In genomic region chr6:27553123-27553904, GRCh38 we compare ENCODE assay signal across 8 cellular contexts.
A peak's percentile ranks its signal among the peaks of the same experiment; 100 is the strongest.
DNase-seq lines count a peak whose midpoint lies in the region; ATAC-seq and TF ChIP-seq lines count a peak whose summit lies in the region.

No MANE protein-coding gene starts in this region.

- 0 out of 2 replicates have a peak overlapping the region, but pooled peaks have one; percentile 10 for H3K4me3 ChIP-seq in GM23248
- peak overlapping the region; percentile 24 to 42 (median 38) for H3K4me3 ChIP-seq in mammary epithelial cell (replicated peaks in 1 of 3; ENCODE audit: insufficient read depth in 1 of 3, low read depth in 2 of 3, low read length in 3 of 3)
- no peak overlapping the region for H3K4me3 ChIP-seq in skeletal muscle satellite cell (ENCODE audit: low read length)

- no peak for ATAC-seq in GM18517 (IDR thresholded peaks at IDR 0.05; ENCODE audit: unreplicated experiment)

- H3K27me3 ChIP-seq in GM23248 (replicated peaks; ENCODE audit: insufficient read depth) = peaks cover 41% of the 10 kb centered on the region
- H3K27me3 ChIP-seq in mammary epithelial cell (ENCODE audit: insufficient read depth, low read length) = no peaks in the 10 kb centered on the region
- peaks cover 9% of the 10 kb centered on the region for H3K27me3 ChIP-seq in skeletal muscle satellite cell (ENCODE audit: control insufficient read depth, insufficient read depth, low read length)

- DNase-seq in DMS 273 (lab: John Stamatoyannopoulos, UW; ENCODE audit: unreplicated experiment) (peak; percentile 92), GM23248 (peak; percentile 14), NCI-H748 treated with DMSO at 0.1 percent for 48 hours (lab: John Stamatoyannopoulos, UW) (peak; percentile 85), mammary epithelial cell (peak; percentile 80), DMS79 treated with DMSO at 0.1 percent for 48 hours (lab: John Stamatoyannopoulos, UW) (no peak), activated gamma-delta T cell (lab: John Stamatoyannopoulos, UW) (no peak)

- WGBS in GM23248 (ENCODE audit: low coverage in 1 of 2, low lambda C conversion rate in 2 of 2, missing lambda C conversion rate in 2 of 2), 2 experiments = 4 to 5% methylated on average over 23 of the region's 23 CpGs
- 11% methylated on average over 21 of the region's 23 CpGs for WGBS in mammary epithelial cell (ENCODE audit: low coverage, missing lambda C conversion rate)

- TF ChIP-seq CTCF in mammary epithelial cell (conservative IDR thresholded peaks at IDR 0.05 in 1 of 2, IDR thresholded peaks at IDR 0.05 in 1 of 2; ENCODE audit: extremely low read depth in 1 of 2, insufficient read depth in 1 of 2, low read depth in 1 of 2, low read length in 2 of 2) = no peak

- dilution Hi-C loops in mammary epithelial cell (cut with HindIII; ENCODE audit: low sequenced_read_pairs) = no loop called here

- H3K9me2 ChIP-seq in GM23248 (ENCODE audit: insufficient read depth) = no peaks in the 10 kb centered on the region

- in situ Hi-C loops in GM23248 (cut with MboI) (no loop called here), mammary epithelial cell (cut with MboI; ENCODE audit: low sequenced_read_pairs in 2 of 2) (no loop called here)

- H3K27ac ChIP-seq in GM23248 = no peak overlapping the region
- H3K27ac ChIP-seq in mammary epithelial cell (ENCODE audit: insufficient read depth, low read depth, low read length) = no peak overlapping the region

- H2AFZ ChIP-seq in GM23248 (peak overlapping the region; percentile 43; the same call in 1 of the 2 replicates), mammary epithelial cell (ENCODE audit: low read depth, low read length) (peak overlapping the region; percentile 36)

- H3K9ac ChIP-seq in GM23248 (no peak overlapping the region), mammary epithelial cell (ENCODE audit: insufficient read depth, low read length) (no peak overlapping the region), skeletal muscle satellite cell (ENCODE audit: low read depth, low read length) (no peak overlapping the region)

- intact Hi-C loops in mammary epithelial cell (cut with micrococcal nuclease) = loop anchor here (1.0 to 2.0 kb wide), 2 partner anchors 34 to 39 kb away; no protein-coding TSS in a partner anchor

- no peak overlapping the region for H3K4me2 ChIP-seq in GM23248 (ENCODE audit: unreplicated experiment)
- H3K4me2 ChIP-seq in mammary epithelial cell (ENCODE audit: insufficient read depth, low read depth, low read length) = peak overlapping the region; percentile 67
- peak overlapping the region; percentile 31 for H3K4me2 ChIP-seq in skeletal muscle satellite cell (ENCODE audit: low read length)

- H3K79me2 ChIP-seq in GM23248 (ENCODE audit: insufficient read depth) (no peaks in the 10 kb centered on the region), mammary epithelial cell (ENCODE audit: insufficient read depth, low read length) (no peaks in the 10 kb centered on the region)

- CTCF ChIA-PET in mammary epithelial cell (lab: Charles Lee; ENCODE audit: low non-redundant PET) = interaction anchor here (0.9 kb wide), 1 partner anchor 56 kb away, joined by 3 read pairs; no protein-coding TSS in a partner anchor

- peaks cover 2% of the 10 kb centered on the region; the same call in 1 of the 2 replicates for H3K4me1 ChIP-seq in GM23248 (ENCODE audit: insufficient read depth)
- H3K4me1 ChIP-seq in mammary epithelial cell (ENCODE audit: insufficient read depth, low read length) = no peaks in the 10 kb centered on the region
- no peaks in the 10 kb centered on the region for H3K4me1 ChIP-seq in skeletal muscle satellite cell (ENCODE audit: control insufficient read depth, insufficient read depth, low read length)

- H3K36me3 ChIP-seq in GM23248 (ENCODE audit: low read depth) = no peaks in the 10 kb centered on the region
- H3K36me3 ChIP-seq in mammary epithelial cell (ENCODE audit: insufficient read depth, low read length) = no peaks in the 10 kb centered on the region
- H3K36me3 ChIP-seq in skeletal muscle satellite cell (ENCODE audit: insufficient read depth, low read length) = no peaks in the 10 kb centered on the region

- H3K9me3 ChIP-seq in GM23248 (ENCODE audit: low read depth) (no peaks in the 10 kb centered on the region), mammary epithelial cell (replicated peaks; ENCODE audit: insufficient read depth, low read length) (no peaks in the 10 kb centered on the region), skeletal muscle satellite cell (replicated peaks; ENCODE audit: low read length) (no peaks in the 10 kb centered on the region)

- H3F3A ChIP-seq in GM23248 (ENCODE audit: insufficient read depth) = peaks cover 7% of the 10 kb centered on the region

- H4K20me1 ChIP-seq in GM23248 (ENCODE audit: insufficient read depth) = no peaks in the 10 kb centered on the region
- H4K20me1 ChIP-seq in mammary epithelial cell (ENCODE audit: insufficient read depth, low read length) = no peaks in the 10 kb centered on the region

- TSS peak; percentile 99 for BruUV-seq in mammary epithelial cell (replicated peaks; lab: Mats Ljungman, UMichigan)

Comparison
In these comparisons a context has a peak if more than half of its experiments do, and no peak if none do; other contexts are left out.
1. DNase-seq: peak in DMS 273 (single experiment), GM23248 (single experiment), NCI-H748 treated with DMSO at 0.1 percent for 48 hours (single experiment) and mammary epithelial cell (single experiment); none in DMS79 treated with DMSO at 0.1 percent for 48 hours (single experiment) and activated gamma-delta T cell (single experiment).